Comparison of ENCODE assay signal across 8 cellular contexts in genomic region chr15:75903331-75904240, GRCh38. TPM values are rescaled to one million over a fixed set of nuclear protein-coding genes. Genes with fewer than 3 reads are reported as not detected.
A peak's percentile ranks its signal among the peaks of the same experiment; 100 is the strongest.
DNase-seq lines count a peak whose midpoint lies in the region; TF ChIP-seq lines count a peak whose summit lies in the region.

Gene FBXO22, plus strand, starts transcription at chr15:75903878. Its CDS starts 86 bp downstream, at chr15:75903964.

- peak within 1 kb of the TSS; percentile 89 for H3K4me3 ChIP-seq in fibroblast of the aortic adventitia (ENCODE audit: low read depth, low read length)

- H3K4me3 Mint-ChIP-seq in nephron progenitor cell, result peak within 1 kb of the TSS; percentile 99
- H3K4me3 Mint-ChIP-seq in stimulated activated naive CD8-positive, alpha-beta T cell treated with anti-CD3 and anti-CD28 coated beads, Interleukin-15, Interleukin-2, amounts not matched to agents 100 ng/mL and 50 ng/mL, for 24 hours, result peak within 1 kb of the TSS; percentile 97

- H3K9me3 Mint-ChIP-seq in nephron progenitor cell, result no peaks in the 10 kb centered on the region
- H3K9me3 Mint-ChIP-seq in stimulated activated naive CD8-positive, alpha-beta T cell treated with anti-CD3 and anti-CD28 coated beads, Interleukin-15, Interleukin-2, amounts not matched to agents 100 ng/mL and 50 ng/mL, for 24 hours, result no peaks in the 10 kb centered on the region

- peaks cover 18% of the 10 kb centered on the region for H3K36me3 Mint-ChIP-seq in nephron progenitor cell (ENCODE audit: low read depth)
- peaks cover 26% of the 10 kb centered on the region for H3K36me3 Mint-ChIP-seq in stimulated activated naive CD8-positive, alpha-beta T cell treated with anti-CD3 and anti-CD28 coated beads, Interleukin-15, Interleukin-2, amounts not matched to agents 100 ng/mL and 50 ng/mL, for 24 hours (ENCODE audit: low read depth)

- H3K4me1 Mint-ChIP-seq in nephron progenitor cell, result peaks cover 36% of the 10 kb centered on the region
- H3K4me1 Mint-ChIP-seq in stimulated activated naive CD8-positive, alpha-beta T cell treated with anti-CD3 and anti-CD28 coated beads, Interleukin-15, Interleukin-2, amounts not matched to agents 100 ng/mL and 50 ng/mL, for 24 hours (ENCODE audit: low read depth), result peaks cover 33% of the 10 kb centered on the region

- H3K27me3 Mint-ChIP-seq in nephron progenitor cell (ENCODE audit: low read depth, poor library complexity), result peaks cover 5% of the 10 kb centered on the region
- no peaks in the 10 kb centered on the region for H3K27me3 Mint-ChIP-seq in stimulated activated naive CD8-positive, alpha-beta T cell treated with anti-CD3 and anti-CD28 coated beads, Interleukin-15, Interleukin-2, amounts not matched to agents 100 ng/mL and 50 ng/mL, for 24 hours

- TF ChIP-seq CTCF in fibroblast of the aortic adventitia (IDR thresholded peaks at IDR 0.05; ENCODE audit: insufficient read depth, low read length), result no peak
- TF ChIP-seq CTCF in nephron progenitor cell (IDR thresholded peaks at IDR 0.05), result no peak

- peak; percentile 96 for DNase-seq in ELF-1 (ENCODE audit: low read depth, low spot score)
- DNase-seq in GOT3 (lab: John Stamatoyannopoulos, UW), result peak; percentile 82
- DNase-seq in LHCN-M2 (ENCODE audit: low read depth), result peak; percentile 85
- peak; percentile 96 for DNase-seq in activated effector memory CD4-positive, alpha-beta T cell treated with anti-CD3 and anti-CD28 coated beads, Interleukin-2, amount 50 U/mL, for 16 hours
- DNase-seq in fibroblast of the aortic adventitia (ENCODE audit: low read depth), result peak; percentile 87
- DNase-seq in nephron progenitor cell, result peak; percentile 92

- H3K27ac Mint-ChIP-seq in nephron progenitor cell, result peak within 1 kb of the TSS; percentile 98
- H3K27ac Mint-ChIP-seq in stimulated activated naive CD8-positive, alpha-beta T cell treated with anti-CD3 and anti-CD28 coated beads, Interleukin-15, Interleukin-2, amounts not matched to agents 100 ng/mL and 50 ng/mL, for 24 hours, result peak within 1 kb of the TSS; percentile 98

- TF ChIP-seq POLR2A in Raji (IDR thresholded peaks at IDR 0.05; ENCODE audit: insufficient read depth, low read depth, low read length), result peak; percentile 97

RNA-seq across cellular contexts. Expression of gene FBXO22, which starts in this region (rescaled TPM):
- total RNA-seq in LHCN-M2 (2014; rRNA removed) (40.3 and 46.3 TPM in 2 replicates), fibroblast of the aortic adventitia (ENCODE audit: low replicate concordance) (23.8 and 32.7 TPM in 2 replicates)
- polyA plus RNA-seq in LHCN-M2 (2012), result 37.7 TPM

Comparison
In these comparisons a context has a peak if more than half of its experiments do, and no peak if none do; other contexts are left out.
1. Peak in every context shown above with its lines: DNase-seq and H3K4me3 ChIP-seq.